ENCODE assay signal across 1 cellular context in the genomic region with DNA sequence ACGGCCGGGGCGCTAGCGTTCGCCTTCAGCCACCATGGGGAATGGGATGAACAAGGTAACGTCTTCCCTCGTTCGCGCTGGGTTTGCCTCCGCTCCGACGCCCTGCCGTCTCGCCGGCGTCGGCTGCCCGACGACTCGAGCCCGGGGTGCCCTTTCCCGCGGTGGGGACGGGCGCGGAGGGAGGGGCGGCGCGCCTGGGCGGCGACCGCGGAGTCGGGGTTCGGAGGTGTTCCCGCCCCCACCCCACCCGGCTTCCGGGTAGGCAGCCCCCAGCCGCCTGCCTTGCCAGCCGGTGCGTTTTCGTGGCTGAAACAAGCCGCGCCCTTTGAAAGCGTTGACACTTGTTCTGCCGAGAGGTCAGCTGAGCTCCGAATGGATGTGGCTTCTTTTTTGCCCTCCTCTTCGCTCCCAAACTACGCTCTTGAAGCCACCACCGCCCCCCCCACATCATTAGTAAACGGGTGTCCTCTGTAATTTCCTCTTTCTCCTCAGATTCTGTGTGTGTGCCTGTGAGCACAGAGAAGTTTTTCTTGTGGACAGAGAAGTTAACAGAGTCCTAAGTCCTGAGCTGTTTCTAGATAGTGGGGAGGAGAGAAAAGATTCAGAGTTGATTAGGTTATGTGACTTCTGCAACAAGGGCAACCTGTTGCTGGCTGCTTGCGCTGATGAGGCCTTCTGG.
TF ChIP-seq lines count a peak whose summit lies in the region.

No MANE protein-coding gene starts in this region.

TF ChIP-seq in HepG2, 621 proteins besides CTCF, POLR2A, EP300 and RAD21 (continued from another document and continues in another):
- TF ChIP-seq, protein P1, sequence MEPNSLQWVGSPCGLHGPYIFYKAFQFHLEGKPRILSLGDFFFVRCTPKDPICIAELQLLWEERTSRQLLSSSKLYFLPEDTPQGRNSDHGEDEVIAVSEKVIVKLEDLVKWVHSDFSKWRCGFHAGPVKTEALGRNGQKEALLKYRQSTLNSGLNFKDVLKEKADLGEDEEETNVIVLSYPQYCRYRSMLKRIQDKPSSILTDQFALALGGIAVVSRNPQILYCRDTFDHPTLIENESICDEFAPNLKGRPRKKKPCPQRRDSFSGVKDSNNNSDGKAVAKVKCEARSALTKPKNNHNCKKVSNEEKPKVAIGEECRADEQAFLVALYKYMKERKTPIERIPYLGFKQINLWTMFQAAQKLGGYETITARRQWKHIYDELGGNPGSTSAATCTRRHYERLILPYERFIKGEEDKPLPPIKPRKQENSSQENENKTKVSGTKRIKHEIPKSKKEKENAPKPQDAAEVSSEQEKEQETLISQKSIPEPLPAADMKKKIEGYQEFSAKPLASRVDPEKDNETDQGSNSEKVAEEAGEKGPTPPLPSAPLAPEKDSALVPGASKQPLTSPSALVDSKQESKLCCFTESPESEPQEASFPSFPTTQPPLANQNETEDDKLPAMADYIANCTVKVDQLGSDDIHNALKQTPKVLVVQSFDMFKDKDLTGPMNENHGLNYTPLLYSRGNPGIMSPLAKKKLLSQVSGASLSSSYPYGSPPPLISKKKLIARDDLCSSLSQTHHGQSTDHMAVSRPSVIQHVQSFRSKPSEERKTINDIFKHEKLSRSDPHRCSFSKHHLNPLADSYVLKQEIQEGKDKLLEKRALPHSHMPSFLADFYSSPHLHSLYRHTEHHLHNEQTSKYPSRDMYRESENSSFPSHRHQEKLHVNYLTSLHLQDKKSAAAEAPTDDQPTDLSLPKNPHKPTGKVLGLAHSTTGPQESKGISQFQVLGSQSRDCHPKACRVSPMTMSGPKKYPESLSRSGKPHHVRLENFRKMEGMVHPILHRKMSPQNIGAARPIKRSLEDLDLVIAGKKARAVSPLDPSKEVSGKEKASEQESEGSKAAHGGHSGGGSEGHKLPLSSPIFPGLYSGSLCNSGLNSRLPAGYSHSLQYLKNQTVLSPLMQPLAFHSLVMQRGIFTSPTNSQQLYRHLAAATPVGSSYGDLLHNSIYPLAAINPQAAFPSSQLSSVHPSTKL (CRISPR knock-in tag; IDR thresholded peaks at IDR 0.05): no peak; the same call in 1 of the 2 replicates
- TF ChIP-seq, protein P2, sequence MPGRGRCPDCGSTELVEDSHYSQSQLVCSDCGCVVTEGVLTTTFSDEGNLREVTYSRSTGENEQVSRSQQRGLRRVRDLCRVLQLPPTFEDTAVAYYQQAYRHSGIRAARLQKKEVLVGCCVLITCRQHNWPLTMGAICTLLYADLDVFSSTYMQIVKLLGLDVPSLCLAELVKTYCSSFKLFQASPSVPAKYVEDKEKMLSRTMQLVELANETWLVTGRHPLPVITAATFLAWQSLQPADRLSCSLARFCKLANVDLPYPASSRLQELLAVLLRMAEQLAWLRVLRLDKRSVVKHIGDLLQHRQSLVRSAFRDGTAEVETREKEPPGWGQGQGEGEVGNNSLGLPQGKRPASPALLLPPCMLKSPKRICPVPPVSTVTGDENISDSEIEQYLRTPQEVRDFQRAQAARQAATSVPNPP (CRISPR knock-in tag; IDR thresholded peaks at IDR 0.05): no peak
- 0 out of 2 replicates have a peak, but pooled peaks have one; percentile 12 for TF ChIP-seq HIVEP1 (CRISPR knock-in tag; IDR thresholded peaks at IDR 0.05)
- TF ChIP-seq, protein P3, sequence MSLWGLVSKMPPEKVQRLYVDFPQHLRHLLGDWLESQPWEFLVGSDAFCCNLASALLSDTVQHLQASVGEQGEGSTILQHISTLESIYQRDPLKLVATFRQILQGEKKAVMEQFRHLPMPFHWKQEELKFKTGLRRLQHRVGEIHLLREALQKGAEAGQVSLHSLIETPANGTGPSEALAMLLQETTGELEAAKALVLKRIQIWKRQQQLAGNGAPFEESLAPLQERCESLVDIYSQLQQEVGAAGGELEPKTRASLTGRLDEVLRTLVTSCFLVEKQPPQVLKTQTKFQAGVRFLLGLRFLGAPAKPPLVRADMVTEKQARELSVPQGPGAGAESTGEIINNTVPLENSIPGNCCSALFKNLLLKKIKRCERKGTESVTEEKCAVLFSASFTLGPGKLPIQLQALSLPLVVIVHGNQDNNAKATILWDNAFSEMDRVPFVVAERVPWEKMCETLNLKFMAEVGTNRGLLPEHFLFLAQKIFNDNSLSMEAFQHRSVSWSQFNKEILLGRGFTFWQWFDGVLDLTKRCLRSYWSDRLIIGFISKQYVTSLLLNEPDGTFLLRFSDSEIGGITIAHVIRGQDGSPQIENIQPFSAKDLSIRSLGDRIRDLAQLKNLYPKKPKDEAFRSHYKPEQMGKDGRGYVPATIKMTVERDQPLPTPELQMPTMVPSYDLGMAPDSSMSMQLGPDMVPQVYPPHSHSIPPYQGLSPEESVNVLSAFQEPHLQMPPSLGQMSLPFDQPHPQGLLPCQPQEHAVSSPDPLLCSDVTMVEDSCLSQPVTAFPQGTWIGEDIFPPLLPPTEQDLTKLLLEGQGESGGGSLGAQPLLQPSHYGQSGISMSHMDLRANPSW (CRISPR knock-in tag; IDR thresholded peaks at IDR 0.05; ENCODE audit: borderline replicate concordance): no peak
- TF ChIP-seq ZNF747 (CRISPR knock-in tag; IDR thresholded peaks at IDR 0.05; ENCODE audit: borderline replicate concordance): no peak
- no peak for TF ChIP-seq NBN (conservative IDR thresholded peaks at IDR 0.05)
- TF ChIP-seq, protein P4, sequence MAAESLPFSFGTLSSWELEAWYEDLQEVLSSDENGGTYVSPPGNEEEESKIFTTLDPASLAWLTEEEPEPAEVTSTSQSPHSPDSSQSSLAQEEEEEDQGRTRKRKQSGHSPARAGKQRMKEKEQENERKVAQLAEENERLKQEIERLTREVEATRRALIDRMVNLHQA (CRISPR knock-in tag; IDR thresholded peaks at IDR 0.05): no peak
- TF ChIP-seq MAFK (conservative IDR thresholded peaks at IDR 0.05 in 1 of 2, IDR thresholded peaks at IDR 0.05 in 1 of 2; ENCODE audit: low read length in 2 of 2): no peak
- TF ChIP-seq, protein P5, sequence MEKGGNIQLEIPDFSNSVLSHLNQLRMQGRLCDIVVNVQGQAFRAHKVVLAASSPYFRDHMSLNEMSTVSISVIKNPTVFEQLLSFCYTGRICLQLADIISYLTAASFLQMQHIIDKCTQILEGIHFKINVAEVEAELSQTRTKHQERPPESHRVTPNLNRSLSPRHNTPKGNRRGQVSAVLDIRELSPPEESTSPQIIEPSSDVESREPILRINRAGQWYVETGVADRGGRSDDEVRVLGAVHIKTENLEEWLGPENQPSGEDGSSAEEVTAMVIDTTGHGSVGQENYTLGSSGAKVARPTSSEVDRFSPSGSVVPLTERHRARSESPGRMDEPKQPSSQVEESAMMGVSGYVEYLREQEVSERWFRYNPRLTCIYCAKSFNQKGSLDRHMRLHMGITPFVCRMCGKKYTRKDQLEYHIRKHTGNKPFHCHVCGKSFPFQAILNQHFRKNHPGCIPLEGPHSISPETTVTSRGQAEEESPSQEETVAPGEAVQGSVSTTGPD (CRISPR knock-in tag; IDR thresholded peaks at IDR 0.05): no peak
- TF ChIP-seq ZNF350 (CRISPR knock-in tag; IDR thresholded peaks at IDR 0.05; ENCODE audit: borderline replicate concordance, low read depth): 0 out of 2 replicates have a peak, but pooled peaks have one; percentile 14
- TF ChIP-seq ZNF605 (CRISPR knock-in tag; IDR thresholded peaks at IDR 0.05): no peak
- 0 out of 2 replicates have a peak, but pooled peaks have one; percentile 19 for TF ChIP-seq ZNF143 (CRISPR knock-in tag; IDR thresholded peaks at IDR 0.05)
- peak; percentile 61; the same call in 1 of the 2 replicates for TF ChIP-seq THAP11 (CRISPR knock-in tag; IDR thresholded peaks at IDR 0.05)
- no peak for TF ChIP-seq RBM22 (optimal IDR thresholded peaks at IDR 0.05; ENCODE audit: low read length)
- TF ChIP-seq, protein P6, sequence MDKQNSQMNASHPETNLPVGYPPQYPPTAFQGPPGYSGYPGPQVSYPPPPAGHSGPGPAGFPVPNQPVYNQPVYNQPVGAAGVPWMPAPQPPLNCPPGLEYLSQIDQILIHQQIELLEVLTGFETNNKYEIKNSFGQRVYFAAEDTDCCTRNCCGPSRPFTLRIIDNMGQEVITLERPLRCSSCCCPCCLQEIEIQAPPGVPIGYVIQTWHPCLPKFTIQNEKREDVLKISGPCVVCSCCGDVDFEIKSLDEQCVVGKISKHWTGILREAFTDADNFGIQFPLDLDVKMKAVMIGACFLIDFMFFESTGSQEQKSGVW (CRISPR knock-in tag; IDR thresholded peaks at IDR 0.05; ENCODE audit: borderline replicate concordance): no peak
- TF ChIP-seq, protein P7, sequence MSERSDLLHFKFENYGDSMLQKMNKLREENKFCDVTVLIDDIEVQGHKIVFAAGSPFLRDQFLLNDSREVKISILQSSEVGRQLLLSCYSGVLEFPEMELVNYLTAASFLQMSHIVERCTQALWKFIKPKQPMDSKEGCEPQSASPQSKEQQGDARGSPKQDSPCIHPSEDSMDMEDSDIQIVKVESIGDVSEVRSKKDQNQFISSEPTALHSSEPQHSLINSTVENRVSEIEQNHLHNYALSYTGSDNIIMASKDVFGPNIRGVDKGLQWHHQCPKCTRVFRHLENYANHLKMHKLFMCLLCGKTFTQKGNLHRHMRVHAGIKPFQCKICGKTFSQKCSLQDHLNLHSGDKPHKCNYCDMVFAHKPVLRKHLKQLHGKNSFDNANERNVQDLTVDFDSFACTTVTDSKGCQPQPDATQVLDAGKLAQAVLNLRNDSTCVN (CRISPR knock-in tag; IDR thresholded peaks at IDR 0.05; ENCODE audit: borderline replicate concordance): no peak; the same call in 1 of the 2 replicates
- TF ChIP-seq ZMAT3 (CRISPR knock-in tag; conservative IDR thresholded peaks at IDR 0.05): no peak; the same call in 1 of the 2 replicates
- TF ChIP-seq ZNF879 (CRISPR knock-in tag; IDR thresholded peaks at IDR 0.05): peak; percentile 60; the same call in 1 of the 2 replicates
- TF ChIP-seq, protein P8, sequence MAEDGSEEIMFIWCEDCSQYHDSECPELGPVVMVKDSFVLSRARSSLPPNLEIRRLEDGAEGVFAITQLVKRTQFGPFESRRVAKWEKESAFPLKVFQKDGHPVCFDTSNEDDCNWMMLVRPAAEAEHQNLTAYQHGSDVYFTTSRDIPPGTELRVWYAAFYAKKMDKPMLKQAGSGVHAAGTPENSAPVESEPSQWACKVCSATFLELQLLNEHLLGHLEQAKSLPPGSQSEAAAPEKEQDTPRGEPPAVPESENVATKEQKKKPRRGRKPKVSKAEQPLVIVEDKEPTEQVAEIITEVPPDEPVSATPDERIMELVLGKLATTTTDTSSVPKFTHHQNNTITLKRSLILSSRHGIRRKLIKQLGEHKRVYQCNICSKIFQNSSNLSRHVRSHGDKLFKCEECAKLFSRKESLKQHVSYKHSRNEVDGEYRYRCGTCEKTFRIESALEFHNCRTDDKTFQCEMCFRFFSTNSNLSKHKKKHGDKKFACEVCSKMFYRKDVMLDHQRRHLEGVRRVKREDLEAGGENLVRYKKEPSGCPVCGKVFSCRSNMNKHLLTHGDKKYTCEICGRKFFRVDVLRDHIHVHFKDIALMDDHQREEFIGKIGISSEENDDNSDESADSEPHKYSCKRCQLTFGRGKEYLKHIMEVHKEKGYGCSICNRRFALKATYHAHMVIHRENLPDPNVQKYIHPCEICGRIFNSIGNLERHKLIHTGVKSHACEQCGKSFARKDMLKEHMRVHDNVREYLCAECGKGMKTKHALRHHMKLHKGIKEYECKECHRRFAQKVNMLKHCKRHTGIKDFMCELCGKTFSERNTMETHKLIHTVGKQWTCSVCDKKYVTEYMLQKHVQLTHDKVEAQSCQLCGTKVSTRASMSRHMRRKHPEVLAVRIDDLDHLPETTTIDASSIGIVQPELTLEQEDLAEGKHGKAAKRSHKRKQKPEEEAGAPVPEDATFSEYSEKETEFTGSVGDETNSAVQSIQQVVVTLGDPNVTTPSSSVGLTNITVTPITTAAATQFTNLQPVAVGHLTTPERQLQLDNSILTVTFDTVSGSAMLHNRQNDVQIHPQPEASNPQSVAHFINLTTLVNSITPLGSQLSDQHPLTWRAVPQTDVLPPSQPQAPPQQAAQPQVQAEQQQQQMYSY (CRISPR knock-in tag; IDR thresholded peaks at IDR 0.05): no peak
- peak; percentile 20 for TF ChIP-seq YY1 (IDR thresholded peaks at IDR 0.05; ENCODE audit: insufficient read depth, insufficient replicate concordance, low read depth, low read length)
- TF ChIP-seq ATRX (CRISPR knock-in tag; IDR thresholded peaks at IDR 0.05; ENCODE audit: borderline replicate concordance): no peak
- TF ChIP-seq, protein P9, sequence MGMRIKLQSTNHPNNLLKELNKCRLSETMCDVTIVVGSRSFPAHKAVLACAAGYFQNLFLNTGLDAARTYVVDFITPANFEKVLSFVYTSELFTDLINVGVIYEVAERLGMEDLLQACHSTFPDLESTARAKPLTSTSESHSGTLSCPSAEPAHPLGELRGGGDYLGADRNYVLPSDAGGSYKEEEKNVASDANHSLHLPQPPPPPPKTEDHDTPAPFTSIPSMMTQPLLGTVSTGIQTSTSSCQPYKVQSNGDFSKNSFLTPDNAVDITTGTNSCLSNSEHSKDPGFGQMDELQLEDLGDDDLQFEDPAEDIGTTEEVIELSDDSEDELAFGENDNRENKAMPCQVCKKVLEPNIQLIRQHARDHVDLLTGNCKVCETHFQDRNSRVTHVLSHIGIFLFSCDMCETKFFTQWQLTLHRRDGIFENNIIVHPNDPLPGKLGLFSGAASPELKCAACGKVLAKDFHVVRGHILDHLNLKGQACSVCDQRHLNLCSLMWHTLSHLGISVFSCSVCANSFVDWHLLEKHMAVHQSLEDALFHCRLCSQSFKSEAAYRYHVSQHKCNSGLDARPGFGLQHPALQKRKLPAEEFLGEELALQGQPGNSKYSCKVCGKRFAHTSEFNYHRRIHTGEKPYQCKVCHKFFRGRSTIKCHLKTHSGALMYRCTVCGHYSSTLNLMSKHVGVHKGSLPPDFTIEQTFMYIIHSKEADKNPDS (CRISPR knock-in tag; IDR thresholded peaks at IDR 0.05): no peak
- 0 out of 2 replicates have a peak, but pooled peaks have one; percentile 14 for TF ChIP-seq ESRRA (CRISPR knock-in tag; IDR thresholded peaks at IDR 0.05; ENCODE audit: low read depth)
- 0 out of 2 replicates have a peak, but pooled peaks have one; percentile 41 for TF ChIP-seq PAWR (CRISPR knock-in tag; IDR thresholded peaks at IDR 0.05; ENCODE audit: borderline replicate concordance)
- TF ChIP-seq, protein P10, sequence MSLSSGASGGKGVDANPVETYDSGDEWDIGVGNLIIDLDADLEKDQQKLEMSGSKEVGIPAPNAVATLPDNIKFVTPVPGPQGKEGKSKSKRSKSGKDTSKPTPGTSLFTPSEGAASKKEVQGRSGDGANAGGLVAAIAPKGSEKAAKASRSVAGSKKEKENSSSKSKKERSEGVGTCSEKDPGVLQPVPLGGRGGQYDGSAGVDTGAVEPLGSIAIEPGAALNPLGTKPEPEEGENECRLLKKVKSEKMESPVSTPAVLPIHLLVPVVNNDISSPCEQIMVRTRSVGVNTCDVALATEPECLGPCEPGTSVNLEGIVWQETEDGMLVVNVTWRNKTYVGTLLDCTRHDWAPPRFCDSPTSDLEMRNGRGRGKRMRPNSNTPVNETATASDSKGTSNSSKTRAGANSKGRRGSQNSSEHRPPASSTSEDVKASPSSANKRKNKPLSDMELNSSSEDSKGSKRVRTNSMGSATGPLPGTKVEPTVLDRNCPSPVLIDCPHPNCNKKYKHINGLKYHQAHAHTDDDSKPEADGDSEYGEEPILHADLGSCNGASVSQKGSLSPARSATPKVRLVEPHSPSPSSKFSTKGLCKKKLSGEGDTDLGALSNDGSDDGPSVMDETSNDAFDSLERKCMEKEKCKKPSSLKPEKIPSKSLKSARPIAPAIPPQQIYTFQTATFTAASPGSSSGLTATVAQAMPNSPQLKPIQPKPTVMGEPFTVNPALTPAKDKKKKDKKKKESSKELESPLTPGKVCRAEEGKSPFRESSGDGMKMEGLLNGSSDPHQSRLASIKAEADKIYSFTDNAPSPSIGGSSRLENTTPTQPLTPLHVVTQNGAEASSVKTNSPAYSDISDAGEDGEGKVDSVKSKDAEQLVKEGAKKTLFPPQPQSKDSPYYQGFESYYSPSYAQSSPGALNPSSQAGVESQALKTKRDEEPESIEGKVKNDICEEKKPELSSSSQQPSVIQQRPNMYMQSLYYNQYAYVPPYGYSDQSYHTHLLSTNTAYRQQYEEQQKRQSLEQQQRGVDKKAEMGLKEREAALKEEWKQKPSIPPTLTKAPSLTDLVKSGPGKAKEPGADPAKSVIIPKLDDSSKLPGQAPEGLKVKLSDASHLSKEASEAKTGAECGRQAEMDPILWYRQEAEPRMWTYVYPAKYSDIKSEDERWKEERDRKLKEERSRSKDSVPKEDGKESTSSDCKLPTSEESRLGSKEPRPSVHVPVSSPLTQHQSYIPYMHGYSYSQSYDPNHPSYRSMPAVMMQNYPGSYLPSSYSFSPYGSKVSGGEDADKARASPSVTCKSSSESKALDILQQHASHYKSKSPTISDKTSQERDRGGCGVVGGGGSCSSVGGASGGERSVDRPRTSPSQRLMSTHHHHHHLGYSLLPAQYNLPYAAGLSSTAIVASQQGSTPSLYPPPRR (CRISPR knock-in tag; IDR thresholded peaks at IDR 0.05; ENCODE audit: borderline replicate concordance): no peak
